8 cellular contexts compared by ENCODE assay signal in the genomic region with DNA sequence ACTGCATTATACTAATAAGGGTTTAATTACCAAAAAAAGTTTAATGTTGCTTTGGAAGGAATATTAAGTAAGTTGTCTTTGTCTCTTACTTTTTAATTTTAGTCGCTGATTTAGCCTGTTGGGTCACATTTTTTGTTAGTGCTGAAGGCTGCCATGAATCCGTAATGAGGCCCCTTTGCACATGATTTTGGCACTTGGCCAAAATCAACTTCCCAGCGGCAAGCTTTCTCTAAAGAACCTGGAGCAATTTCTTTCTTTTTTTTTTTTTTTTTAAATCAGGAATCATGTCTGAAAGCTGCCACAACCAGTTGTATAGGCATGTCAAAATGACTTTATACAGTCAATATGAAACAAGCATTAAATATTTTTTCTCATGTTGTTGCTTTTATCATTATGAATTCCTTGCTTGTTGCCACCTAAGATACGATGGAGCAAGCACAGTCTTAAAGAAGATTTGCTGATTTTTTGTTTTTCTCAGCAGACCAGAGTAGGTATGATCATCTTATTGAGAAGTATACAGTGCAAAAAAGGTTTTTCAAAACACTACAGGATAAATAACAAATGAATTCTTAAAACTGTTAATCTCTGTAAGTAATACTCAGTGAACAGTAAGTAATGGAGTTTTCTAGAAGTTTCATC.
DNase-seq lines count a peak whose midpoint lies in the region; ATAC-seq and TF ChIP-seq lines count a peak whose summit lies in the region.

No MANE protein-coding gene starts in this region.

- H3K4me1 ChIP-seq in subcutaneous abdominal adipose tissue (ENCODE audit: control insufficient read depth in 5 of 5, insufficient read depth in 5 of 5, low read length in 5 of 5) = peaks cover 0 to 35% (median 21%) of the 10 kb centered on the region in 5 donors
- H3K4me1 ChIP-seq in naive thymus-derived CD4-positive, alpha-beta T cell (ENCODE audit: control insufficient read depth in 2 of 2, insufficient read depth in 2 of 2, low read length in 2 of 2) = no peaks in the 10 kb centered on the region

- DNase-seq in anterior cingulate cortex (lab: John Stamatoyannopoulos, UW) = peak in 39 of 58 donors; percentile 1 to 75 (median 25)
- DNase-seq in iPS-NIHi11 (ENCODE audit: low spot score) = peak; percentile 12
- DNase-seq in stimulated activated naive CD8-positive, alpha-beta T cell treated with anti-CD3 and anti-CD28 coated beads, Interleukin-15, Interleukin-2, amounts not matched to agents 100 U/mL and 50 U/mL, for 24 hours = no peak
- DNase-seq in naive thymus-derived CD4-positive, alpha-beta T cell = no peak
- DNase-seq in NCI-H510A treated with DMSO at 0.1 percent for 48 hours (lab: John Stamatoyannopoulos, UW) = no peak

- H3K9ac ChIP-seq in subcutaneous abdominal adipose tissue (ENCODE audit: low read length in 5 of 5) = peak overlapping the region; percentile 57 to 86 (median 77)

- no peaks in the 10 kb centered on the region for H3K27me3 ChIP-seq in subcutaneous abdominal adipose tissue (ENCODE audit: control insufficient read depth in 5 of 5, insufficient read depth in 4 of 5, low read length in 5 of 5)
- H3K27me3 ChIP-seq in naive thymus-derived CD4-positive, alpha-beta T cell (ENCODE audit: control insufficient read depth in 2 of 2, insufficient read depth in 2 of 2, low read length in 2 of 2) = no peaks in the 10 kb centered on the region

- peaks cover 0 to 7% (median 0%) of the 10 kb centered on the region in 11 donors for H3K9me3 Mint-ChIP-seq in naive thymus-derived CD4-positive, alpha-beta T cell

- H3K4me1 Mint-ChIP-seq in naive thymus-derived CD4-positive, alpha-beta T cell = no peaks in the 10 kb centered on the region

- POLR2A ChIA-PET in naive thymus-derived CD4-positive, alpha-beta T cell (lab: Charles Lee) = no interaction called here

- H3K4me3 ChIP-seq in subcutaneous abdominal adipose tissue (ENCODE audit: low read depth in 1 of 5, low read length in 5 of 5) = peak overlapping the region; percentile 59 to 80 (median 73)
- no peak overlapping the region for H3K4me3 ChIP-seq in naive thymus-derived CD4-positive, alpha-beta T cell (ENCODE audit: low read length)

- H3K27ac ChIP-seq in subcutaneous abdominal adipose tissue (ENCODE audit: low read depth, low read length) = peak overlapping the region; percentile 79
- H3K27ac ChIP-seq in naive thymus-derived CD4-positive, alpha-beta T cell (ENCODE audit: low read depth, low read length) = no peak overlapping the region

- H3K9me3 ChIP-seq in subcutaneous abdominal adipose tissue (ENCODE audit: control insufficient read depth in 5 of 5, low read length in 5 of 5) = no peaks in the 10 kb centered on the region
- no peaks in the 10 kb centered on the region for H3K9me3 ChIP-seq in naive thymus-derived CD4-positive, alpha-beta T cell (ENCODE audit: control insufficient read depth in 2 of 3, low read length in 3 of 3)

- ATAC-seq in stimulated activated naive CD8-positive, alpha-beta T cell treated with anti-CD3 and anti-CD28 coated beads, Interleukin-15, Interleukin-2, amounts not matched to agents 100 U/mL and 50 U/mL, for 24 hours = no peak
- ATAC-seq in naive thymus-derived CD4-positive, alpha-beta T cell = no peak
- ATAC-seq in GM19455 (IDR thresholded peaks at IDR 0.05; ENCODE audit: unreplicated experiment) = no peak

- intact Hi-C loops in naive thymus-derived CD4-positive, alpha-beta T cell (cut with micrococcal nuclease) = no loop called here

- 0 out of 2 replicates have a peak, but pooled peaks have one; percentile 13 for TF ChIP-seq RAD21 in Ishikawa (IDR thresholded peaks at IDR 0.05; ENCODE audit: low read depth)

- H3K27ac Mint-ChIP-seq in naive thymus-derived CD4-positive, alpha-beta T cell = no peak overlapping the region

- TF ChIP-seq EP300 in Ishikawa (IDR thresholded peaks at IDR 0.05; ENCODE audit: borderline replicate concordance) = peak; percentile 84

- no peaks in the 10 kb centered on the region for H3K36me3 Mint-ChIP-seq in naive thymus-derived CD4-positive, alpha-beta T cell

- CTCF ChIA-PET in naive thymus-derived CD4-positive, alpha-beta T cell (lab: Charles Lee) = no interaction called here

- H3K36me3 ChIP-seq in subcutaneous abdominal adipose tissue (ENCODE audit: control insufficient read depth in 5 of 5, insufficient read depth in 5 of 5, low read length in 5 of 5) = no peaks in the 10 kb centered on the region
- H3K36me3 ChIP-seq in naive thymus-derived CD4-positive, alpha-beta T cell (ENCODE audit: control insufficient read depth in 2 of 3, insufficient read depth in 3 of 3, low read length in 3 of 3) = no peaks in the 10 kb centered on the region

- H3K27me3 Mint-ChIP-seq in naive thymus-derived CD4-positive, alpha-beta T cell = no peaks in the 10 kb centered on the region

- no peak overlapping the region for H3K4me3 Mint-ChIP-seq in naive thymus-derived CD4-positive, alpha-beta T cell

TF ChIP-seq in Ishikawa, 13 proteins besides CTCF, POLR2A, EP300 and RAD21:
- TF ChIP-seq TCF12 (IDR thresholded peaks at IDR 0.05; ENCODE audit: low read depth) = peak; percentile 68
- TF ChIP-seq NFIC (IDR thresholded peaks at IDR 0.05) = peak; percentile 98
- no peak for TF ChIP-seq TAF1 (IDR thresholded peaks at IDR 0.05; ENCODE audit: low read depth)
- TF ChIP-seq EGR1 (IDR thresholded peaks at IDR 0.05) = no peak
- no peak for TF ChIP-seq ZBTB7A (IDR thresholded peaks at IDR 0.05; ENCODE audit: low read depth)
- no peak for TF ChIP-seq CREB1 (IDR thresholded peaks at IDR 0.05; ENCODE audit: low read depth)
- TF ChIP-seq FOXM1 (IDR thresholded peaks at IDR 0.05; ENCODE audit: borderline replicate concordance, low read depth) = no peak
- peak; percentile 61; the same call in 1 of the 2 replicates for TF ChIP-seq YY1 (IDR thresholded peaks at IDR 0.05; ENCODE audit: low read depth)
- peak; percentile 25; the same call in 1 of the 2 replicates for TF ChIP-seq CEBPB (IDR thresholded peaks at IDR 0.05)
- TF ChIP-seq, protein P1, sequence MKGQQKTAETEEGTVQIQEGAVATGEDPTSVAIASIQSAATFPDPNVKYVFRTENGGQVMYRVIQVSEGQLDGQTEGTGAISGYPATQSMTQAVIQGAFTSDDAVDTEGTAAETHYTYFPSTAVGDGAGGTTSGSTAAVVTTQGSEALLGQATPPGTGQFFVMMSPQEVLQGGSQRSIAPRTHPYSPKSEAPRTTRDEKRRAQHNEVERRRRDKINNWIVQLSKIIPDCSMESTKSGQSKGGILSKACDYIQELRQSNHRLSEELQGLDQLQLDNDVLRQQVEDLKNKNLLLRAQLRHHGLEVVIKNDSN (IDR thresholded peaks at IDR 0.05) = no peak
- peak; percentile 73 for TF ChIP-seq TEAD4 (IDR thresholded peaks at IDR 0.05)
- TF ChIP-seq, protein P2, sequence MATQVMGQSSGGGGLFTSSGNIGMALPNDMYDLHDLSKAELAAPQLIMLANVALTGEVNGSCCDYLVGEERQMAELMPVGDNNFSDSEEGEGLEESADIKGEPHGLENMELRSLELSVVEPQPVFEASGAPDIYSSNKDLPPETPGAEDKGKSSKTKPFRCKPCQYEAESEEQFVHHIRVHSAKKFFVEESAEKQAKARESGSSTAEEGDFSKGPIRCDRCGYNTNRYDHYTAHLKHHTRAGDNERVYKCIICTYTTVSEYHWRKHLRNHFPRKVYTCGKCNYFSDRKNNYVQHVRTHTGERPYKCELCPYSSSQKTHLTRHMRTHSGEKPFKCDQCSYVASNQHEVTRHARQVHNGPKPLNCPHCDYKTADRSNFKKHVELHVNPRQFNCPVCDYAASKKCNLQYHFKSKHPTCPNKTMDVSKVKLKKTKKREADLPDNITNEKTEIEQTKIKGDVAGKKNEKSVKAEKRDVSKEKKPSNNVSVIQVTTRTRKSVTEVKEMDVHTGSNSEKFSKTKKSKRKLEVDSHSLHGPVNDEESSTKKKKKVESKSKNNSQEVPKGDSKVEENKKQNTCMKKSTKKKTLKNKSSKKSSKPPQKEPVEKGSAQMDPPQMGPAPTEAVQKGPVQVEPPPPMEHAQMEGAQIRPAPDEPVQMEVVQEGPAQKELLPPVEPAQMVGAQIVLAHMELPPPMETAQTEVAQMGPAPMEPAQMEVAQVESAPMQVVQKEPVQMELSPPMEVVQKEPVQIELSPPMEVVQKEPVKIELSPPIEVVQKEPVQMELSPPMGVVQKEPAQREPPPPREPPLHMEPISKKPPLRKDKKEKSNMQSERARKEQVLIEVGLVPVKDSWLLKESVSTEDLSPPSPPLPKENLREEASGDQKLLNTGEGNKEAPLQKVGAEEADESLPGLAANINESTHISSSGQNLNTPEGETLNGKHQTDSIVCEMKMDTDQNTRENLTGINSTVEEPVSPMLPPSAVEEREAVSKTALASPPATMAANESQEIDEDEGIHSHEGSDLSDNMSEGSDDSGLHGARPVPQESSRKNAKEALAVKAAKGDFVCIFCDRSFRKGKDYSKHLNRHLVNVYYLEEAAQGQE (IDR thresholded peaks at IDR 0.05; ENCODE audit: low read depth) = no peak
- TF ChIP-seq, protein P3, sequence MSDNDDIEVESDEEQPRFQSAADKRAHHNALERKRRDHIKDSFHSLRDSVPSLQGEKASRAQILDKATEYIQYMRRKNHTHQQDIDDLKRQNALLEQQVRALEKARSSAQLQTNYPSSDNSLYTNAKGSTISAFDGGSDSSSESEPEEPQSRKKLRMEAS (IDR thresholded peaks at IDR 0.05) = no peak
TF ChIP-seq in Ishikawa: peak in this region for 5.

Comparison
In these comparisons a context has a peak if more than half of its experiments do, and no peak if none do; other contexts are left out.
1. DNase-seq: peak in anterior cingulate cortex (39 of 58) and iPS-NIHi11 (single experiment); none in stimulated activated naive CD8-positive, alpha-beta T cell treated with anti-CD3 and anti-CD28 coated beads, Interleukin-15, Interleukin-2, amounts not matched to agents 100 U/mL and 50 U/mL, for 24 hours (single experiment), naive thymus-derived CD4-positive, alpha-beta T cell (0 of 9) and NCI-H510A treated with DMSO at 0.1 percent for 48 hours (single experiment).